In genomic region chr12:89769483-89769818, GRCh38 we compare ENCODE assay signal across 2 cellular contexts.
TF ChIP-seq lines count a peak whose summit lies in the region.

No MANE protein-coding gene starts in this region.

TF ChIP-seq in HEK293, 187 proteins besides CTCF, POLR2A, EP300 and RAD21 (continued from another document):
- no peak for TF ChIP-seq ZNF658 (tag by site-specific recombination; IDR thresholded peaks at IDR 0.05)
- peak; percentile 28; the same call in 1 of the 2 replicates for TF ChIP-seq ZNF513 (tag by site-specific recombination; IDR thresholded peaks at IDR 0.05)
- TF ChIP-seq ZNF2 (tag by site-specific recombination; IDR thresholded peaks at IDR 0.05), result 0 out of 2 replicates have a peak, but pooled peaks have one; percentile 9
- TF ChIP-seq, protein P1, sequence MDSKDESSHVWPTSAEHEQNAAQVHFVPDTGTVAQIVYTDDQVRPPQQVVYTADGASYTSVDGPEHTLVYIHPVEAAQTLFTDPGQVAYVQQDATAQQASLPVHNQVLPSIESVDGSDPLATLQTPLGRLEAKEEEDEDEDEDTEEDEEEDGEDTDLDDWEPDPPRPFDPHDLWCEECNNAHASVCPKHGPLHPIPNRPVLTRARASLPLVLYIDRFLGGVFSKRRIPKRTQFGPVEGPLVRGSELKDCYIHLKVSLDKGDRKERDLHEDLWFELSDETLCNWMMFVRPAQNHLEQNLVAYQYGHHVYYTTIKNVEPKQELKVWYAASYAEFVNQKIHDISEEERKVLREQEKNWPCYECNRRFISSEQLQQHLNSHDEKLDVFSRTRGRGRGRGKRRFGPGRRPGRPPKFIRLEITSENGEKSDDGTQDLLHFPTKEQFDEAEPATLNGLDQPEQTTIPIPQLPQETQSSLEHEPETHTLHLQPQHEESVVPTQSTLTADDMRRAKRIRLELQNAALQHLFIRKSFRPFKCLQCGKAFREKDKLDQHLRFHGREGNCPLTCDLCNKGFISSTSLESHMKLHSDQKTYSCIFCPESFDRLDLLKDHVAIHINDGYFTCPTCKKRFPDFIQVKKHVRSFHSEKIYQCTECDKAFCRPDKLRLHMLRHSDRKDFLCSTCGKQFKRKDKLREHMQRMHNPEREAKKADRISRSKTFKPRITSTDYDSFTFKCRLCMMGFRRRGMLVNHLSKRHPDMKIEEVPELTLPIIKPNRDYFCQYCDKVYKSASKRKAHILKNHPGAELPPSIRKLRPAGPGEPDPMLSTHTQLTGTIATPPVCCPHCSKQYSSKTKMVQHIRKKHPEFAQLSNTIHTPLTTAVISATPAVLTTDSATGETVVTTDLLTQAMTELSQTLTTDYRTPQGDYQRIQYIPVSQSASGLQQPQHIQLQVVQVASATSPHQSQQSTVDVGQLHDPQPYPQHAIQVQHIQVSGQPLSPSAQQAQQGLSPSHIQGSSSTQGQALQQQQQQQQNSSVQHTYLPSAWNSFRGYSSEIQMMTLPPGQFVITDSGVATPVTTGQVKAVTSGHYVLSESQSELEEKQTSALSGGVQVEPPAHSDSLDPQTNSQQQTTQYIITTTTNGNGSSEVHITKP (tag by site-specific recombination; IDR thresholded peaks at IDR 0.05), result 0 out of 2 replicates have a peak, but pooled peaks have one; percentile 8
- TF ChIP-seq ZNF394 (tag by site-specific recombination; IDR thresholded peaks at IDR 0.05; ENCODE audit: borderline replicate concordance), result peak; percentile 1; the same call in 1 of the 2 replicates
- TF ChIP-seq ZNF398 (tag by site-specific recombination; IDR thresholded peaks at IDR 0.05), result 0 out of 2 replicates have a peak, but pooled peaks have one; percentile 0
- 0 out of 2 replicates have a peak, but pooled peaks have one; percentile 13 for TF ChIP-seq ZFP69B (tag by site-specific recombination; IDR thresholded peaks at IDR 0.05)
- TF ChIP-seq ZNF621 (tag by site-specific recombination; IDR thresholded peaks at IDR 0.05), result no peak
- 0 out of 2 replicates have a peak, but pooled peaks have one; percentile 4 for TF ChIP-seq ZBTB8A (tag by site-specific recombination; IDR thresholded peaks at IDR 0.05)
- peak; percentile 23 for TF ChIP-seq SETDB1 (IDR thresholded peaks at IDR 0.05; ENCODE audit: insufficient read length, low read length)
- TF ChIP-seq ZNF664 (tag by site-specific recombination; IDR thresholded peaks at IDR 0.05), result no peak
- 0 out of 2 replicates have a peak, but pooled peaks have one; percentile 14 for TF ChIP-seq ZNF335 (tag by site-specific recombination; conservative IDR thresholded peaks at IDR 0.05)
- TF ChIP-seq ZNF596 (tag by site-specific recombination; IDR thresholded peaks at IDR 0.05), result no peak
- TF ChIP-seq ZSCAN4 (tag by site-specific recombination; IDR thresholded peaks at IDR 0.05), result no peak
- no peak for TF ChIP-seq ZNF157 (tag by site-specific recombination; IDR thresholded peaks at IDR 0.05)

TF ChIP-seq in K562, 482 proteins besides CTCF, POLR2A, EP300 and RAD21 (continued from another document):
- peak; percentile 50; the same call in 1 of the 2 replicates for TF ChIP-seq HMBOX1 (IDR thresholded peaks at IDR 0.05)
- TF ChIP-seq, protein P2, sequence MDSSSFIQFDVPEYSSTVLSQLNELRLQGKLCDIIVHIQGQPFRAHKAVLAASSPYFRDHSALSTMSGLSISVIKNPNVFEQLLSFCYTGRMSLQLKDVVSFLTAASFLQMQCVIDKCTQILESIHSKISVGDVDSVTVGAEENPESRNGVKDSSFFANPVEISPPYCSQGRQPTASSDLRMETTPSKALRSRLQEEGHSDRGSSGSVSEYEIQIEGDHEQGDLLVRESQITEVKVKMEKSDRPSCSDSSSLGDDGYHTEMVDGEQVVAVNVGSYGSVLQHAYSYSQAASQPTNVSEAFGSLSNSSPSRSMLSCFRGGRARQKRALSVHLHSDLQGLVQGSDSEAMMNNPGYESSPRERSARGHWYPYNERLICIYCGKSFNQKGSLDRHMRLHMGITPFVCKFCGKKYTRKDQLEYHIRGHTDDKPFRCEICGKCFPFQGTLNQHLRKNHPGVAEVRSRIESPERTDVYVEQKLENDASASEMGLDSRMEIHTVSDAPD (CRISPR knock-in tag; IDR thresholded peaks at IDR 0.05), result no peak
- TF ChIP-seq ZNF584 (CRISPR knock-in tag; IDR thresholded peaks at IDR 0.05; ENCODE audit: low read depth), result 0 out of 2 replicates have a peak, but pooled peaks have one; percentile 32
- TF ChIP-seq ATF3 (IDR thresholded peaks at IDR 0.05), result no peak
- TF ChIP-seq ATF3 (CRISPR knock-in tag; conservative IDR thresholded peaks at IDR 0.05), result 0 out of 2 replicates have a peak, but pooled peaks have one; percentile 4
- TF ChIP-seq DIDO1 (tag; IDR thresholded peaks at IDR 0.05; ENCODE audit: low read depth), result 0 out of 2 replicates have a peak, but pooled peaks have one; percentile 4
- no peak for TF ChIP-seq CEBPG (CRISPR knock-in tag; IDR thresholded peaks at IDR 0.05)
- TF ChIP-seq CEBPG (tag; conservative IDR thresholded peaks at IDR 0.05 in 1 of 2, IDR thresholded peaks at IDR 0.05 in 1 of 2), result peak in 1 of 2 experiments; percentile 25; a peak in 1 of 4 replicates
- TF ChIP-seq TCFL5 (CRISPR knock-in tag; conservative IDR thresholded peaks at IDR 0.05), result no peak
